Comparison of ENCODE assay signal across 24 cellular contexts in the genomic region with DNA sequence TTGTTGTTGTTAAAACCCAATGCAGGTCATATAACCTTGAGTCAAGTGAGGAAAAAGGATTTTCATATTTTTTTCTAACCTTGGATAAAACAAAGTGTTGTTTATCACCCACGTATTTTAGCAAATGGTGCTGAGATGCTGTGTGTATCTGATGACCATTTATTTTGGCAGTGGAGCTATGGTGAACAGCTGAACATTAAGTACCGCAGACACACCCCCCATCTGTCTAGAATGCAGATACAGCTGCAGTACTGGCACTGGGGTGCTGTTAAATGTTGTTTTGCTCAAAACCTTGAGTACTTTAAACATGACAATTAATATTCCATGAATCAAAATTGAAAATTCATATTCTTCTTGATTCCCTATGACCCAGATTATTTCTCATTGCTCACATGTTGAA.
"Had no signal": no experiment of that assay in that cellular context is flagged by ENCODE, and none has a peak within 500 bp of the region (broad histone marks: within the 10 kb centered on the region; RNA-seq: fewer than 3 reads in every experiment).

No MANE protein-coding gene starts in this region.

- ATAC-seq: left lung; natural killer cell; stimulated activated effector memory CD8-positive, alpha-beta T cell treated with anti-CD3 and anti-CD28 coated beads, Interleukin-12 subunit alpha, Interleukin-12 subunit beta, amount 100 ng/mL, for 72 hours; stimulated activated naive CD8-positive, alpha-beta T cell treated with anti-CD3 and anti-CD28 coated beads, Interleukin-15, amount 100 ng/mL, for 72 hours had no signal

- H3K4me1 ChIP-seq: breast epithelium, esophagus muscularis mucosa, left lung, prostate gland, suprapubic skin, uterus had no signal

- H3K27ac ChIP-seq: breast epithelium, coronary artery, esophagus muscularis mucosa, left lung, neutrophil, ovary, prostate gland, suprapubic skin, uterus had no signal

- H3K27me3 ChIP-seq: breast epithelium, esophagus muscularis mucosa, left lung, neutrophil, ovary, suprapubic skin, uterus had no signal

- H3K36me3 ChIP-seq: breast epithelium, esophagus muscularis mucosa, left lung, neutrophil, ovary, prostate gland, suprapubic skin, uterus had no signal

- H3K4me3 ChIP-seq: breast epithelium, coronary artery, esophagus muscularis mucosa, left lung, ovary, prostate gland, suprapubic skin, uterus had no signal

- DNase-seq: activated B cell treated with CpG ODN at 0.5 μM for 24 hours; activated CD4-positive, alpha-beta T cell treated with anti-CD3 and anti-CD28 coated beads for 4 hours; activated CD4-positive, alpha-beta T cell treated with anti-CD3 and anti-CD28 coated beads, Interleukin-2, amount 50 U/mL, for 48 hours; activated naive CD4-positive, alpha-beta T cell treated with Interleukin-2 at 50 U/mL for 16 hours; activated naive CD8-positive, alpha-beta T cell treated with anti-CD3 and anti-CD28 coated beads for 36 hours; activated T-cell treated with anti-CD3 and anti-CD28 coated beads, Interleukin-2, amount 50 U/mL, for 48 hours; amniotic stem cell; hippocampal formation; kidney glomerular epithelial cell; left lung; natural killer cell; ovary; stimulated activated CD4-positive, alpha-beta T cell treated with anti-CD3 and anti-CD28 coated beads, Interleukin-12 subunit alpha, Interleukin-12 subunit beta, amount 100 ng/mL, for 4 hours; stimulated activated naive CD8-positive, alpha-beta T cell treated with anti-CD3 and anti-CD28 coated beads, Interleukin-15, amount 100 ng/mL, for 72 hours; T1000; trophoblast cell; uterus had no signal

- H3K9me3 ChIP-seq: breast epithelium, esophagus muscularis mucosa, neutrophil, ovary, prostate gland, suprapubic skin, uterus had no signal
